17 cellular contexts compared by ENCODE assay signal in genomic region chr20:19308151-19308550, GRCh38.
"Had no signal": no experiment of that assay in that cellular context is flagged by ENCODE, and none has a peak within 500 bp of the region (broad histone marks: within the 10 kb centered on the region; RNA-seq: fewer than 3 reads in every experiment).

No MANE protein-coding gene starts in this region.

- H3K36me3 Mint-ChIP-seq: activated CD4-positive, alpha-beta memory T cell treated with anti-CD3 and anti-CD28 coated beads for 36 hours; memory B cell; stimulated activated effector memory CD8-positive, alpha-beta T cell treated with anti-CD3 and anti-CD28 coated beads, Interleukin-12 subunit alpha, Interleukin-12 subunit beta, amount 100 ng/mL, for 72 hours had no signal

- ATAC-seq: activated naive CD8-positive, alpha-beta T cell treated with anti-CD3 and anti-CD28 coated beads, Interleukin-2, amount 50 U/mL, for 24 hours; gastroesophageal sphincter; right lobe of liver; stimulated activated effector memory CD8-positive, alpha-beta T cell treated with anti-CD3 and anti-CD28 coated beads, Interleukin-12 subunit alpha, Interleukin-12 subunit beta, amount 100 ng/mL, for 72 hours; stimulated activated naive CD8-positive, alpha-beta T cell treated with anti-CD3 and anti-CD28 coated beads, Interleukin-15, amount 100 ng/mL, for 72 hours had no signal

- DNase-seq: activated CD4-positive, alpha-beta memory T cell treated with anti-CD3 and anti-CD28 coated beads for 36 hours; activated CD4-positive, alpha-beta T cell treated with anti-CD3 and anti-CD28 coated beads for 48 hours; activated gamma-delta T cell; activated naive CD4-positive, alpha-beta T cell treated with anti-CD3 and anti-CD28 coated beads, Interleukin-2, amount 50 U/mL, for 16 hours; activated naive CD8-positive, alpha-beta T cell treated with anti-CD3 and anti-CD28 coated beads, Interleukin-2, amount 50 U/mL, for 24 hours; head of caudate nucleus; hypothalamus; left cardiac atrium; nucleus accumbens; right lobe of liver; stimulated activated CD4-positive, alpha-beta T cell treated with anti-CD3 and anti-CD28 coated beads, Interleukin-2, amount 100 ng/mL, for 24 hours; stimulated activated naive CD8-positive, alpha-beta T cell treated with anti-CD3 and anti-CD28 coated beads, Interleukin-15, amount 100 ng/mL, for 72 hours; transverse colon had no signal

- H3K4me1 Mint-ChIP-seq: activated naive CD8-positive, alpha-beta T cell treated with anti-CD3 and anti-CD28 coated beads, Interleukin-2, amount 50 U/mL, for 24 hours; memory B cell; stimulated activated effector memory CD8-positive, alpha-beta T cell treated with anti-CD3 and anti-CD28 coated beads, Interleukin-12 subunit alpha, Interleukin-12 subunit beta, amount 100 ng/mL, for 72 hours; stimulated activated naive CD8-positive, alpha-beta T cell treated with anti-CD3 and anti-CD28 coated beads, Interleukin-15, amount 100 ng/mL, for 72 hours had no signal

- H3K9me3 Mint-ChIP-seq: nephron; stimulated activated effector memory CD8-positive, alpha-beta T cell treated with anti-CD3 and anti-CD28 coated beads, Interleukin-12 subunit alpha, Interleukin-12 subunit beta, amount 100 ng/mL, for 72 hours; stimulated activated naive CD8-positive, alpha-beta T cell treated with anti-CD3 and anti-CD28 coated beads, Interleukin-15, amount 100 ng/mL, for 72 hours had no signal

- H3K27me3 Mint-ChIP-seq: activated CD4-positive, alpha-beta memory T cell treated with anti-CD3 and anti-CD28 coated beads for 36 hours; stimulated activated naive CD8-positive, alpha-beta T cell treated with anti-CD3 and anti-CD28 coated beads, Interleukin-15, amount 100 ng/mL, for 72 hours had no signal

- H3K4me3 Mint-ChIP-seq: activated CD4-positive, alpha-beta memory T cell treated with anti-CD3 and anti-CD28 coated beads for 36 hours; activated naive CD8-positive, alpha-beta T cell treated with anti-CD3 and anti-CD28 coated beads, Interleukin-2, amount 50 U/mL, for 24 hours; memory B cell; nephron; stimulated activated effector memory CD8-positive, alpha-beta T cell treated with anti-CD3 and anti-CD28 coated beads, Interleukin-12 subunit alpha, Interleukin-12 subunit beta, amount 100 ng/mL, for 72 hours; stimulated activated naive CD8-positive, alpha-beta T cell treated with anti-CD3 and anti-CD28 coated beads, Interleukin-15, amount 100 ng/mL, for 72 hours had no signal
